Comparison of ENCODE assay signal across 18 cellular contexts in the genomic region with DNA sequence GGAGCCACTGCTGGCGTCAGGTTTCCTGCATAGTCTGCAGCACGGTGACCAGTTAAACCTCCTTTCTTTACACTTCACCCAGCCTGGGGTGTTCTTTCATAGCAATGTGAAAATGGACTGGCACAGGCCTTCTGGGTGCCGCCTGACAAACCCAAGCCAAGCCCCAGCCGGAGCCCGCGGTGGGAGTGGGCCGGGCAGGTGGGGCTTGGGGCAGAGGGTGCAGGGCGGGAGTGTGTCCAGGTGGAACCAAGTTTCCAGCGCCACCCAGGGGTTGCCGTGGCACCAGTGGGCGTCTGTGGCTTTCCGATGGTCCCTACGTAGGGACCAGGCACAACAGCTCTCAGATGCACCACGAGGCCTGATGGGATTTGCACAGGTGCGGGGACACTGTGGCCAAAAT.
DNase-seq lines count a peak whose midpoint lies in the region; ATAC-seq and TF ChIP-seq lines count a peak whose summit lies in the region.
"Had no signal": no experiment of that assay in that cellular context is flagged by ENCODE, and none has a peak within 500 bp of the region (broad histone marks: within the 10 kb centered on the region; RNA-seq: fewer than 3 reads in every experiment).

No MANE protein-coding gene starts in this region.

- no peak for TF ChIP-seq EP300 in suprapubic skin (IDR thresholded peaks at IDR 0.05)

- H3K27ac Mint-ChIP-seq in activated T-helper 1 cell treated with anti-CD3 and anti-CD28 coated beads, Interleukin-12 subunit alpha, Interleukin-12 subunit beta, Interleukin-2, Interleukin-4 antibody, amounts not matched to agents 30 ng/mL and 10 ng/mL and 1 ng/mL, durations not matched to agents 14 hours and 24 hours and 36 hours, result peak overlapping the region; percentile 71
- H3K27ac Mint-ChIP-seq: HFFc6 had no signal

- H3K9me3 ChIP-seq in suprapubic skin, result no peaks in the 10 kb centered on the region

- H3K4me1 Mint-ChIP-seq in activated T-helper 1 cell treated with anti-CD3 and anti-CD28 coated beads, Interleukin-12 subunit alpha, Interleukin-12 subunit beta, Interleukin-2, Interleukin-4 antibody, amounts not matched to agents 30 ng/mL and 10 ng/mL and 1 ng/mL, durations not matched to agents 14 hours and 24 hours and 36 hours (ENCODE audit: low read depth), result no peaks in the 10 kb centered on the region

- no peak overlapping the region for H3K27ac ChIP-seq in suprapubic skin
- H3K27ac ChIP-seq: 22Rv1, A549, C4-2B, HL-60 had no signal

- no peaks in the 10 kb centered on the region for H3K27me3 Mint-ChIP-seq in activated T-helper 1 cell treated with anti-CD3 and anti-CD28 coated beads, Interleukin-12 subunit alpha, Interleukin-12 subunit beta, Interleukin-2, Interleukin-4 antibody, amounts not matched to agents 30 ng/mL and 10 ng/mL and 1 ng/mL, durations not matched to agents 14 hours and 24 hours and 36 hours (ENCODE audit: insufficient read depth)
- H3K27me3 Mint-ChIP-seq: CD4-positive, alpha-beta memory T cell had no signal

- H3K4me3 ChIP-seq in suprapubic skin, result no peak overlapping the region
- H3K4me3 ChIP-seq: A549 had no signal

- TF ChIP-seq CTCF in suprapubic skin (IDR thresholded peaks at IDR 0.05), result no peak

- intact Hi-C loops in activated T-helper 1 cell treated with anti-CD3 and anti-CD28 coated beads, Interleukin-12 subunit alpha, Interleukin-12 subunit beta, Interleukin-2, Interleukin-4 antibody, amounts not matched to agents 30 ng/mL and 10 ng/mL and 1 ng/mL, durations not matched to agents 14 hours and 24 hours and 36 hours (cut with micrococcal nuclease), result no loop called here
- intact Hi-C loops in posterior vena cava (cut with DNase I), result no loop called here

- TF ChIP-seq POLR2A in suprapubic skin (IDR thresholded peaks at IDR 0.05), result no peak

- WGBS in suprapubic skin, result 88% methylated on average over 11 of the region's 15 CpGs

- no peaks in the 10 kb centered on the region for H3K36me3 Mint-ChIP-seq in activated T-helper 1 cell treated with anti-CD3 and anti-CD28 coated beads, Interleukin-12 subunit alpha, Interleukin-12 subunit beta, Interleukin-2, Interleukin-4 antibody, amounts not matched to agents 30 ng/mL and 10 ng/mL and 1 ng/mL, durations not matched to agents 14 hours and 24 hours and 36 hours (ENCODE audit: low read depth)
- H3K36me3 Mint-ChIP-seq: CD4-positive, alpha-beta memory T cell had no signal

- H3K9me3 Mint-ChIP-seq in activated T-helper 1 cell treated with anti-CD3 and anti-CD28 coated beads, Interleukin-12 subunit alpha, Interleukin-12 subunit beta, Interleukin-2, Interleukin-4 antibody, amounts not matched to agents 30 ng/mL and 10 ng/mL and 1 ng/mL, durations not matched to agents 14 hours and 24 hours and 36 hours, result no peaks in the 10 kb centered on the region
- H3K9me3 Mint-ChIP-seq: CD4-positive, alpha-beta memory T cell had no signal

- ATAC-seq in activated CD4-positive, CD25-positive, alpha-beta regulatory T cell treated with anti-CD3 and anti-CD28 coated beads, Interleukin-2, amount 50 U/mL, for 24 hours, result no peak
- ATAC-seq: A549, HCT116 had no signal

- H3K4me1 ChIP-seq in suprapubic skin, result peaks cover 6% of the 10 kb centered on the region
- H3K4me1 ChIP-seq: A549 had no signal

- peaks cover 6% of the 10 kb centered on the region for H3K27me3 ChIP-seq in suprapubic skin

- H3K4me3 Mint-ChIP-seq in activated T-helper 1 cell treated with anti-CD3 and anti-CD28 coated beads, Interleukin-12 subunit alpha, Interleukin-12 subunit beta, Interleukin-2, Interleukin-4 antibody, amounts not matched to agents 30 ng/mL and 10 ng/mL and 1 ng/mL, durations not matched to agents 14 hours and 24 hours and 36 hours, result no peak overlapping the region
- H3K4me3 Mint-ChIP-seq: CD4-positive, alpha-beta memory T cell; HFFc6 had no signal

- DNase-seq in activated effector memory CD4-positive, alpha-beta T cell treated with anti-CD3 and anti-CD28 coated beads, Interleukin-2, amount 50 U/mL, for 16 hours, result peak; percentile 38
- DNase-seq in activated effector memory CD4-positive, alpha-beta T cell treated with Interleukin-2 at 50 U/mL for 16 hours, result no peak
- DNase-seq in activated T-helper 1 cell treated with anti-CD3 and anti-CD28 coated beads, Interleukin-12 subunit alpha, Interleukin-12 subunit beta, Interleukin-2, Interleukin-4 antibody, amounts not matched to agents 30 ng/mL and 10 ng/mL and 1 ng/mL, durations not matched to agents 14 hours and 24 hours and 36 hours (ENCODE audit: low spot score), result no peak
- peak; percentile 64 for DNase-seq in posterior vena cava (ENCODE audit: low spot score)
- peak; percentile 29 to 61 for DNase-seq in suprapubic skin (ENCODE audit: low spot score in 2 of 2)
- DNase-seq in amygdala (lab: John Stamatoyannopoulos, UW), result no peak
- DNase-seq: AML-193; CD4-positive, alpha-beta memory T cell; DMS79 treated with DMSO at 0.1 percent for 48 hours; GF-D8; GOT3; HFFc6 had no signal

- no peaks in the 10 kb centered on the region for H3K36me3 ChIP-seq in suprapubic skin

Comparison
In these comparisons a context has a peak if more than half of its experiments do, and no peak if none do; other contexts are left out.
1. DNase-seq: peak in activated effector memory CD4-positive, alpha-beta T cell treated with anti-CD3 and anti-CD28 coated beads, Interleukin-2, amount 50 U/mL, for 16 hours (single experiment), posterior vena cava (single experiment) and suprapubic skin (2 of 2); none in activated effector memory CD4-positive, alpha-beta T cell treated with Interleukin-2 at 50 U/mL for 16 hours (single experiment), activated T-helper 1 cell treated with anti-CD3 and anti-CD28 coated beads, Interleukin-12 subunit alpha, Interleukin-12 subunit beta, Interleukin-2, Interleukin-4 antibody, amounts not matched to agents 30 ng/mL and 10 ng/mL and 1 ng/mL, durations not matched to agents 14 hours and 24 hours and 36 hours (single experiment) and amygdala (0 of 56).